ENCODE assay signal across 17 cellular contexts in genomic region chr22:41929158-41929896, GRCh38. TPM values are rescaled to one million over a fixed set of nuclear protein-coding genes. Genes with fewer than 3 reads are reported as not detected.
DNase-seq lines count a peak whose midpoint lies in the region; ATAC-seq, FAIRE-seq and TF ChIP-seq lines count a peak whose summit lies in the region.
"Had no signal": no experiment of that assay in that cellular context is flagged by ENCODE, and none has a peak within 500 bp of the region (broad histone marks: within the 10 kb centered on the region; RNA-seq: fewer than 3 reads in every experiment).

No MANE protein-coding gene starts in this region.

- DNase-seq in NCI-H748 (lab: John Stamatoyannopoulos, UW; ENCODE audit: unreplicated experiment) = peak; percentile 45
- DNase-seq in NCI-H748 treated with DMSO at 0.1 percent for 48 hours (lab: John Stamatoyannopoulos, UW) = no peak
- no peak for DNase-seq in GM12892 (ENCODE audit: insufficient read length)
- peak; percentile 63 for DNase-seq in OCI-LY7 (ENCODE audit: low spot score)
- DNase-seq in neuronal stem cell (ENCODE audit: low spot score) = no peak
- DNase-seq in G401 (ENCODE audit: low spot score) = no peak
- DNase-seq: activated naive CD4-positive, alpha-beta T cell treated with Interleukin-2 at 50 U/mL for 16 hours; GOT3; stimulated activated CD4-positive, alpha-beta T cell treated with anti-CD3 and anti-CD28 coated beads, Interleukin-15, amount 100 ng/mL, for 24 hours had no signal

- CTCF ChIA-PET in OCI-LY7 (lab: Charles Lee; ENCODE audit: unreplicated experiment) = interaction anchor here (0.6 kb wide), 1 partner anchor 142 kb away, joined by 6 read pairs; no protein-coding TSS in a partner anchor

- no peak overlapping the region for H4K8ac ChIP-seq in neuronal stem cell (ENCODE audit: low read depth, low read length)

- FAIRE-seq in GM12892 (lab: Jason Lieb, UNC) = peak; percentile 90
- FAIRE-seq: G401.6 had no signal

- peak overlapping the region; percentile 53 for H2BK5ac ChIP-seq in neuronal stem cell (ENCODE audit: low read length)

- ATAC-seq in SK-N-SH treated with all-trans-retinoic acid at 6 μM for 48 hours (no peak), GM19455 (IDR thresholded peaks at IDR 0.05; ENCODE audit: unreplicated experiment) (no peak)
- ATAC-seq: left lobe of liver had no signal

- no peak overlapping the region for H3K4ac ChIP-seq in neuronal stem cell (ENCODE audit: low read length)

- TF ChIP-seq POLR2A in GM12892 (IDR thresholded peaks at IDR 0.05; ENCODE audit: low read depth, low read length) = no peak

- no peak overlapping the region for H3K23ac ChIP-seq in neuronal stem cell (ENCODE audit: low read depth, low read length, poor library complexity)

- H3K14ac ChIP-seq in neuronal stem cell (ENCODE audit: low read length) = no peak overlapping the region

- TF ChIP-seq CTCF in OCI-LY7 (conservative IDR thresholded peaks at IDR 0.05; ENCODE audit: low read length) = no peak

- BruUV-seq in OCI-LY7 (replicated peaks; lab: Mats Ljungman, UMichigan) = no TSS peak

- intact Hi-C loops in OCI-LY7 (cut with micrococcal nuclease; ENCODE audit: unreplicated experiment) = loop anchor here (5.0 kb wide), 1 partner anchor 107 kb away; no protein-coding TSS in a partner anchor

- H3K79me1 ChIP-seq in neuronal stem cell (ENCODE audit: low read depth, low read length) = peaks cover 2% of the 10 kb centered on the region

- H2AK5ac ChIP-seq in neuronal stem cell (ENCODE audit: low read depth, low read length) = peak overlapping the region; percentile 86

- H3K9me2 ChIP-seq in OCI-LY7 (ENCODE audit: insufficient read depth, low read length) = no peaks in the 10 kb centered on the region

- no peak overlapping the region for H2BK12ac ChIP-seq in neuronal stem cell (ENCODE audit: low read length)

- peaks cover 30% of the 10 kb centered on the region; the same call in 1 of the 2 replicates for H3K36me3 ChIP-seq in OCI-LY7 (ENCODE audit: insufficient read depth, low read length)
- H3K36me3 ChIP-seq in neuronal stem cell (replicated peaks in 1 of 2; ENCODE audit: control insufficient read depth in 2 of 2, insufficient read depth in 2 of 2, low read length in 2 of 2) = peaks cover 2 to 12% of the 10 kb centered on the region in 2 donors

- peak overlapping the region; percentile 89 for H3K18ac ChIP-seq in neuronal stem cell (ENCODE audit: low read length)

- in situ Hi-C loops in G401 (cut with HindIII; ENCODE audit: low sequenced_read_pairs) = no loop called here

- H2BK15ac ChIP-seq in neuronal stem cell (ENCODE audit: low read length) = peak overlapping the region; percentile 1

- POLR2A ChIA-PET in OCI-LY7 (lab: Charles Lee) = interaction anchor here (3.0 kb wide), 1 partner anchor 18 kb away, joined by 9 read pairs; the partner anchor contains the start of gene CENPM

- peaks cover 95% of the 10 kb centered on the region for H3K4me1 ChIP-seq in OCI-LY7 (ENCODE audit: insufficient read depth, low read length, poor library complexity, severe bottlenecking)
- H3K4me1 ChIP-seq in neuronal stem cell (ENCODE audit: control insufficient read depth in 2 of 2, insufficient read depth in 1 of 2, low read depth in 1 of 2, low read length in 2 of 2) = peaks cover 20 to 24% of the 10 kb centered on the region in 2 donors

- H4K91ac ChIP-seq in neuronal stem cell (ENCODE audit: low read depth, low read length, poor library complexity) = no peak overlapping the region

- H3K4me2 ChIP-seq in OCI-LY7 (ENCODE audit: low read length) (peak overlapping the region; percentile 68), neuronal stem cell (ENCODE audit: insufficient read depth, low read length, poor library complexity, severe bottlenecking) (no peak overlapping the region)

- H2BK120ac ChIP-seq in neuronal stem cell (ENCODE audit: low read depth, low read length) = no peak overlapping the region

- H2AFZ ChIP-seq in OCI-LY7 (ENCODE audit: low read length) (no peak overlapping the region), neuronal stem cell (ENCODE audit: low read length) (peak overlapping the region; percentile 24)

- peak overlapping the region; percentile 7 for H3K9ac ChIP-seq in neuronal stem cell (ENCODE audit: low read depth, low read length, poor library complexity)

- H3K27ac ChIP-seq in OCI-LY7 (ENCODE audit: low read depth, low read length, poor library complexity, severe bottlenecking) (peak overlapping the region; percentile 76), neuronal stem cell (replicated peaks; ENCODE audit: low read length) (no peak overlapping the region)
- H3K27ac ChIP-seq: SK-N-MC, VCaP had no signal

- no CpG with 5 or more reads among the region's 11 CpGs for WGBS in neuronal stem cell (ENCODE audit: extremely low coverage in 2 of 2, insufficient read length in 2 of 2, insufficient replicate concordance in 1 of 2), 2 donors

- no peaks in the 10 kb centered on the region for H3K9me3 ChIP-seq in OCI-LY7 (ENCODE audit: low read length)
- H3K9me3 ChIP-seq in neuronal stem cell (replicated peaks in 1 of 2; ENCODE audit: control insufficient read depth in 2 of 2, insufficient read depth in 1 of 2, low read depth in 1 of 2, low read length in 2 of 2) = no peaks in the 10 kb centered on the region

- H3K4me3 ChIP-seq in OCI-LY7 (ENCODE audit: low read depth, low read length, poor library complexity, severe bottlenecking) (no peak overlapping the region), neuronal stem cell (ENCODE audit: low read length in 2 of 2) (no peak overlapping the region)
- H3K4me3 ChIP-seq: SK-N-MC had no signal

- no peaks in the 10 kb centered on the region for H4K20me1 ChIP-seq in OCI-LY7 (ENCODE audit: insufficient read depth, low read length)

- H3K27me3 ChIP-seq in neuronal stem cell (ENCODE audit: control insufficient read depth in 3 of 3, insufficient read depth in 3 of 3, low read depth in 1 of 3, low read length in 3 of 3) = peaks cover 0 to 21% (median 7%) of the 10 kb centered on the region in 3 experiments

- no peaks in the 10 kb centered on the region; the same call in 1 of the 2 replicates for H3K79me2 ChIP-seq in OCI-LY7 (ENCODE audit: insufficient read depth, low read depth, low read length)

TF ChIP-seq in SK-N-SH treated with all-trans-retinoic acid at 6 μM for 48 hours, 23 proteins besides CTCF, POLR2A, EP300 and RAD21 (continues in another document):
- no peak for TF ChIP-seq ZNF565 (CRISPR knock-in tag; conservative IDR thresholded peaks at IDR 0.05; ENCODE audit: low read depth)
- TF ChIP-seq SNAI2 (CRISPR knock-in tag; IDR thresholded peaks at IDR 0.05) = no peak
- TF ChIP-seq ZC3H10 (CRISPR knock-in tag; IDR thresholded peaks at IDR 0.05) = no peak
- no peak for TF ChIP-seq ESRRG (CRISPR knock-in tag; IDR thresholded peaks at IDR 0.05)
- no peak for TF ChIP-seq BACH2 (CRISPR knock-in tag; IDR thresholded peaks at IDR 0.05; ENCODE audit: borderline replicate concordance)
- TF ChIP-seq ZFP3 (CRISPR knock-in tag; IDR thresholded peaks at IDR 0.05) = no peak
- no peak for TF ChIP-seq CREB5 (CRISPR knock-in tag; IDR thresholded peaks at IDR 0.05; ENCODE audit: low read depth)
- TF ChIP-seq ARNTL (CRISPR knock-in tag; IDR thresholded peaks at IDR 0.05; ENCODE audit: borderline replicate concordance, low read depth) = no peak
- TF ChIP-seq PPARA (CRISPR knock-in tag; IDR thresholded peaks at IDR 0.05; ENCODE audit: borderline replicate concordance) = no peak

RNA-seq across cellular contexts. Expression of gene TNFRSF13C, which starts 2.7 kb away (rescaled TPM):
- polyA plus RNA-seq in GM12892 (2012; ENCODE audit: missing spikeins) = 57.8 TPM
- 10.9 and 21.3 TPM in 2 replicates for total RNA-seq in OCI-LY7 (2014; rRNA removed; shearing (Covaris generic))
- 65.0 and 67.8 TPM in 2 replicates for total RNA-seq in OCI-LY7 (2022)
- 1.6 TPM for polyA plus RNA-seq in neuronal stem cell (2013, experiment 1 of 2)
- 1.8 TPM for polyA plus RNA-seq in neuronal stem cell (2013, experiment 2 of 2)
- 0.03 and 0.12 TPM in 2 replicates for total RNA-seq in G401 (2014; rRNA removed; shearing (Covaris generic))

RNA-seq across cellular contexts. Expression of gene SHISA8, which starts 14.5 kb away (rescaled TPM):
- 0.93 TPM for polyA plus RNA-seq in GM12892 (2012; ENCODE audit: missing spikeins)
- not detected in 2 replicates for total RNA-seq in OCI-LY7 (2014; rRNA removed; shearing (Covaris generic))
- total RNA-seq in OCI-LY7 (2022) = 0.61 and 0.74 TPM in 2 replicates
- polyA plus RNA-seq in neuronal stem cell (2013, experiment 1 of 2) = 0.07 TPM
- polyA plus RNA-seq in neuronal stem cell (2013, experiment 2 of 2) = 0.14 TPM
- total RNA-seq in G401 (2014; rRNA removed; shearing (Covaris generic)) = 0.78 and 5.5 TPM in 2 replicates
- total RNA-seq: left lobe of liver, progenitor cell of endocrine pancreas, temporal lobe had no signal

RNA-seq across cellular contexts. Expression of gene CENPM, which starts 17.6 kb away (rescaled TPM):
- polyA plus RNA-seq in GM12892 (2012; ENCODE audit: missing spikeins) = 31.4 TPM
- total RNA-seq in OCI-LY7 (2014; rRNA removed; shearing (Covaris generic)) = 347 and 354 TPM in 2 replicates
- total RNA-seq in OCI-LY7 (2022) = 189 and 217 TPM in 2 replicates
- 31.3 TPM for polyA plus RNA-seq in neuronal stem cell (2013, experiment 1 of 2)
- polyA plus RNA-seq in neuronal stem cell (2013, experiment 2 of 2) = 32.8 TPM
- total RNA-seq in G401 (2014; rRNA removed; shearing (Covaris generic)) = 89.5 and 91.5 TPM in 2 replicates
- total RNA-seq: left lobe of liver had no signal

RNA-seq across cellular contexts. Expression of gene SEPTIN3, which starts 39.9 kb away (rescaled TPM):
- 1.9 TPM for polyA plus RNA-seq in GM12892 (2012; ENCODE audit: missing spikeins)
- 0.46 and 1.1 TPM in 2 replicates for total RNA-seq in OCI-LY7 (2014; rRNA removed; shearing (Covaris generic))
- 1.9 and 2.1 TPM in 2 replicates for total RNA-seq in OCI-LY7 (2022)
- 42.3 TPM for polyA plus RNA-seq in neuronal stem cell (2013, experiment 1 of 2)
- polyA plus RNA-seq in neuronal stem cell (2013, experiment 2 of 2) = 42.6 TPM
- 1.2 and 2.4 TPM in 2 replicates for total RNA-seq in G401 (2014; rRNA removed; shearing (Covaris generic))
- total RNA-seq: left lobe of liver had no signal

Comparison
In these comparisons a context has a peak if more than half of its experiments do, and no peak if none do; other contexts are left out.
1. DNase-seq: peak in NCI-H748 (single experiment) and OCI-LY7 (single experiment); none in NCI-H748 treated with DMSO at 0.1 percent for 48 hours (single experiment), GM12892 (single experiment), neuronal stem cell (single experiment) and G401 (single experiment).
2. RNA of gene TNFRSF13C, which starts 2.7 kb away (total RNA-seq): 10.9 to 67.8 TPM in OCI-LY7; 0.03 to 0.12 TPM in G401; every median in the first group is over 10 times any median in the second.